20 cellular contexts compared by ENCODE assay signal in genomic region chr3:137808015-137808414, GRCh38.
"Had no signal": no experiment of that assay in that cellular context is flagged by ENCODE, and none has a peak within 500 bp of the region (broad histone marks: within the 10 kb centered on the region; RNA-seq: fewer than 3 reads in every experiment).

No MANE protein-coding gene starts in this region.

- DNase-seq: effector memory CD4-positive, alpha-beta T cell; gastrocnemius medialis; heart right ventricle; hypothalamus; kidney; left cardiac atrium; left ventricle myocardium superior; mesenchymal stem cell; naive thymus-derived CD4-positive, alpha-beta T cell; nucleus accumbens; ovary; right cardiac atrium; small intestine; stimulated activated CD4-positive, alpha-beta T cell treated with anti-CD3 and anti-CD28 coated beads, Interleukin-12 subunit alpha, Interleukin-12 subunit beta, amount 100 ng/mL, for 4 hours; stimulated activated CD4-positive, alpha-beta T cell treated with anti-CD3 and anti-CD28 coated beads, Interleukin-2, amount 100 ng/mL, for 48 hours; stimulated activated naive CD4-positive, alpha-beta T cell treated with Interleukin-2 at 50 U/mL for 16 hours; trophoblast cell had no signal

- H3K27ac ChIP-seq: epithelial cell of prostate, esophagus muscularis mucosa, gastrocnemius medialis, heart right ventricle, ovary had no signal

- H3K4me3 ChIP-seq: esophagus muscularis mucosa, gastrocnemius medialis, heart right ventricle, lung, ovary had no signal
